Comparison of ENCODE assay signal across 15 cellular contexts in genomic region chr6:37243816-37244370, GRCh38. TPM values are rescaled to one million over a fixed set of nuclear protein-coding genes. Genes with fewer than 3 reads are reported as not detected.
A peak's percentile ranks its signal among the peaks of the same experiment; 100 is the strongest.
DNase-seq lines count a peak whose midpoint lies in the region; ATAC-seq and TF ChIP-seq lines count a peak whose summit lies in the region.
"Had no signal": no experiment of that assay in that cellular context is flagged by ENCODE, and none has a peak within 500 bp of the region (broad histone marks: within the 10 kb centered on the region; RNA-seq: fewer than 3 reads in every experiment).

No MANE protein-coding gene starts in this region.

- no peaks in the 10 kb centered on the region for H3K27me3 ChIP-seq in mesenchymal stem cell (ENCODE audit: control insufficient read depth in 1 of 2, insufficient read depth in 1 of 2, low read length in 2 of 2)
- H3K27me3 ChIP-seq in testis = no peaks in the 10 kb centered on the region

- TF ChIP-seq POLR2A in testis (IDR thresholded peaks at IDR 0.05) = no peak

- peak overlapping the region; percentile 66 for H2BK120ac ChIP-seq in mesenchymal stem cell (ENCODE audit: low read depth, low read length)

- peak overlapping the region; percentile 50 to 99 for H2BK12ac ChIP-seq in mesenchymal stem cell (ENCODE audit: low read length in 2 of 2)

- H3K79me1 ChIP-seq in mesenchymal stem cell (replicated peaks; ENCODE audit: low read length, poor library complexity, severe bottlenecking) = no peaks in the 10 kb centered on the region

- peak overlapping the region; percentile 78 for H2BK15ac ChIP-seq in mesenchymal stem cell (ENCODE audit: low read depth, poor library complexity, severe bottlenecking)

- H3K4me2 ChIP-seq in mesenchymal stem cell (ENCODE audit: low read length, poor library complexity, severe bottlenecking) = no peak overlapping the region

- no peak overlapping the region for H3K23ac ChIP-seq in mesenchymal stem cell (ENCODE audit: low read length in 2 of 2)

- ATAC-seq in HG02840 (IDR thresholded peaks at IDR 0.05; ENCODE audit: low FRiP score, unreplicated experiment) = no peak
- ATAC-seq in GM18861 (IDR thresholded peaks at IDR 0.05; ENCODE audit: unreplicated experiment) = no peak
- no peak for ATAC-seq in activated CD4-positive, CD25-positive, alpha-beta regulatory T cell treated with anti-CD3 and anti-CD28 coated beads, Interleukin-2, amount 50 U/mL, for 24 hours
- ATAC-seq: activated T-helper 17 cell treated with anti-CD3 and anti-CD28 coated beads, Interleukin-2, amount 50 U/mL, for 72 hours had no signal

- H4K91ac ChIP-seq in mesenchymal stem cell (ENCODE audit: low read length) = peak overlapping the region; percentile 96

- peak overlapping the region; percentile 84 for H3K9ac ChIP-seq in mesenchymal stem cell (ENCODE audit: low read length)

- peak overlapping the region; percentile 70 for H2BK5ac ChIP-seq in mesenchymal stem cell (ENCODE audit: low read depth, low read length, poor library complexity, severe bottlenecking)

- no peak overlapping the region for H2AFZ ChIP-seq in mesenchymal stem cell (ENCODE audit: low read depth, low read length)

- H3K4me3 ChIP-seq in mesenchymal stem cell (ENCODE audit: insufficient read depth in 1 of 2, low read depth in 1 of 2, low read length in 2 of 2) = no peak overlapping the region
- no peak overlapping the region for H3K4me3 ChIP-seq in testis

- H3K4me1 ChIP-seq in mesenchymal stem cell (ENCODE audit: control insufficient read depth, insufficient read depth, low read depth, low read length) = peaks cover 15% of the 10 kb centered on the region
- H3K4me1 ChIP-seq in testis = peaks cover 42% of the 10 kb centered on the region

- H3K36me3 ChIP-seq in mesenchymal stem cell (ENCODE audit: control insufficient read depth in 1 of 2, insufficient read depth in 2 of 2, low read depth in 1 of 2, low read length in 2 of 2) (no peaks in the 10 kb centered on the region), testis (ENCODE audit: low read depth, missing control alignments) (no peaks in the 10 kb centered on the region)

- DNase-seq in OCI-M1 (lab: John Stamatoyannopoulos, UW) (peak; percentile 77), caudate nucleus (lab: John Stamatoyannopoulos, UW) (no peak), mesenchymal stem cell (no peak), testis (no peak)
- DNase-seq in stimulated activated CD4-positive, alpha-beta T cell treated with anti-CD3 and anti-CD28 coated beads, Interleukin-12 subunit alpha, Interleukin-12 subunit beta, amount 100 ng/mL, for 4 hours = no peak
- DNase-seq: activated CD4-positive, CD25-positive, alpha-beta regulatory T cell treated with anti-CD3 and anti-CD28 coated beads, Interleukin-2, amount 50 U/mL, for 72 hours; CD4-positive, alpha-beta T cell; foreskin melanocyte; NCI-H526 treated with DMSO at 0.1 percent for 48 hours; SIG-M5 had no signal

- H2AK5ac ChIP-seq in mesenchymal stem cell (ENCODE audit: low read length, severe bottlenecking) = peak overlapping the region; percentile 100

- TF ChIP-seq CTCF in testis (IDR thresholded peaks at IDR 0.05) = no peak

- H3K9me3 ChIP-seq in mesenchymal stem cell (ENCODE audit: control insufficient read depth, low read length) (no peaks in the 10 kb centered on the region), testis (no peaks in the 10 kb centered on the region)

- H3K27ac ChIP-seq in caudate nucleus (ENCODE audit: low read depth, low read length) (peak overlapping the region; percentile 48), mesenchymal stem cell (ENCODE audit: low read length, poor library complexity, severe bottlenecking) (peak overlapping the region; percentile 100), testis (peak overlapping the region; percentile 3 to 73)

- peak overlapping the region in 1 of 2 experiments; percentile 2 for H3K14ac ChIP-seq in mesenchymal stem cell (ENCODE audit: low read length in 2 of 2)

- 93% methylated on average over 2 of the region's 3 CpGs for WGBS in mesenchymal stem cell
- 50 to 61% methylated on average over 3 of the region's 3 CpGs for WGBS in testis, 2 donors

- H4K8ac ChIP-seq in mesenchymal stem cell (ENCODE audit: low read length) = peak overlapping the region; percentile 88

- peak overlapping the region; percentile 94 to 97 for H3K18ac ChIP-seq in mesenchymal stem cell (ENCODE audit: low read depth in 1 of 2, low read length in 2 of 2)

- peak overlapping the region in 1 of 2 experiments; percentile 71 for H3K4ac ChIP-seq in mesenchymal stem cell (ENCODE audit: low read depth in 1 of 2, low read length in 2 of 2)

- intact Hi-C loops in testis (cut with DNase I; ENCODE audit: low total_unique reads) = no loop called here

RNA-seq across cellular contexts. Expression of gene TBC1D22B, which starts 13.7 kb away (rescaled TPM):
- 7.1 TPM for polyA plus RNA-seq in mesenchymal stem cell (2013, experiment 1 of 2)
- 7.1 TPM for polyA plus RNA-seq in mesenchymal stem cell (2013, experiment 2 of 2)
- 10 to 100 TPM; 25.6 to 36.4 TPM for total RNA-seq in testis
- polyA plus RNA-seq in testis (ENCODE audit: insufficient read depth, low read depth, low replicate concordance) = 23.1 TPM

RNA-seq across cellular contexts. Expression of gene TMEM217, which starts 14.1 kb away (rescaled TPM):
- 2.0 TPM for polyA plus RNA-seq in mesenchymal stem cell (2013, experiment 1 of 2)
- 2.5 TPM for polyA plus RNA-seq in mesenchymal stem cell (2013, experiment 2 of 2)
- total RNA-seq in testis = 10 to 100 TPM; 13.3 to 16.2 TPM
- 46.5 TPM for polyA plus RNA-seq in testis (ENCODE audit: insufficient read depth, low read depth, low replicate concordance)
- total RNA-seq: left lobe of liver had no signal

Comparison
In these comparisons a context has a peak if more than half of its experiments do, and no peak if none do; other contexts are left out.
1. H3K27ac ChIP-seq: peak in every context shown above with its lines; median percentile 100 in mesenchymal stem cell; 48 in caudate nucleus; 38 in testis.